Comparison of ENCODE assay signal across 1 cellular context in genomic region chr20:22533823-22534751, GRCh38.
TF ChIP-seq lines count a peak whose summit lies in the region.

No MANE protein-coding gene starts in this region.

TF ChIP-seq in HepG2, 621 proteins besides CTCF, POLR2A, EP300 and RAD21 (continued from another document and continues in another):
- TF ChIP-seq RERE (CRISPR knock-in tag; IDR thresholded peaks at IDR 0.05; ENCODE audit: low read depth) (peak; percentile 91), NCOA1 (CRISPR knock-in tag; IDR thresholded peaks at IDR 0.05) (peak; percentile 99), ZNF609 (CRISPR knock-in tag; IDR thresholded peaks at IDR 0.05; ENCODE audit: borderline replicate concordance) (peak; percentile 98), NCOA2 (CRISPR knock-in tag; IDR thresholded peaks at IDR 0.05) (peak; percentile 91), PAF1 (CRISPR knock-in tag; IDR thresholded peaks at IDR 0.05) (no peak), ZNF232 (CRISPR knock-in tag; IDR thresholded peaks at IDR 0.05; ENCODE audit: borderline replicate concordance) (peak; percentile 100), ZNF530 (CRISPR knock-in tag; IDR thresholded peaks at IDR 0.05; ENCODE audit: low read depth) (no peak; the same call in 1 of the 2 replicates), ZBTB37 (CRISPR knock-in tag; IDR thresholded peaks at IDR 0.05) (peak; percentile 95; the same call in 1 of the 2 replicates), ZNF597 (CRISPR knock-in tag; IDR thresholded peaks at IDR 0.05) (no peak), ZSCAN22 (CRISPR knock-in tag; IDR thresholded peaks at IDR 0.05) (peak; percentile 90), MXD3 (CRISPR knock-in tag; IDR thresholded peaks at IDR 0.05) (peak; percentile 98), ZMAT3 (CRISPR knock-in tag; conservative IDR thresholded peaks at IDR 0.05) (peak; percentile 99), SSRP1 (CRISPR knock-in tag; IDR thresholded peaks at IDR 0.05) (0 out of 2 replicates have a peak, but pooled peaks have one; percentile 34), HOXD1 (CRISPR knock-in tag; IDR thresholded peaks at IDR 0.05) (peak; percentile 93), ZFYVE20 (CRISPR knock-in tag; IDR thresholded peaks at IDR 0.05; ENCODE audit: borderline replicate concordance, low read depth) (peak; percentile 94), ZNF280D (CRISPR knock-in tag; IDR thresholded peaks at IDR 0.05) (peak; percentile 98), ZBTB14 (CRISPR knock-in tag; IDR thresholded peaks at IDR 0.05) (peak; percentile 64; the same call in 1 of the 2 replicates), DMAP1 (CRISPR knock-in tag; IDR thresholded peaks at IDR 0.05) (peak; percentile 97), MAX (IDR thresholded peaks at IDR 0.05) (peak; percentile 100), CSRNP2 (CRISPR knock-in tag; conservative IDR thresholded peaks at IDR 0.05; ENCODE audit: low read depth) (no peak), ZSCAN12 (CRISPR knock-in tag; IDR thresholded peaks at IDR 0.05) (peak; percentile 98), ZNF17 (CRISPR knock-in tag; IDR thresholded peaks at IDR 0.05) (no peak), CSRNP1 (CRISPR knock-in tag; IDR thresholded peaks at IDR 0.05) (peak; percentile 93), MEIS1 (CRISPR knock-in tag; IDR thresholded peaks at IDR 0.05; ENCODE audit: borderline replicate concordance) (peak; percentile 100), NR1H2 (CRISPR knock-in tag; IDR thresholded peaks at IDR 0.05; ENCODE audit: borderline replicate concordance, low read depth) (no peak; the same call in 1 of the 2 replicates), PLSCR1 (CRISPR knock-in tag; IDR thresholded peaks at IDR 0.05; ENCODE audit: borderline replicate concordance) (peak; percentile 77; the same call in 1 of the 2 replicates), ZBTB43 (CRISPR knock-in tag; conservative IDR thresholded peaks at IDR 0.05) (peak; percentile 97)
